ENCODE assay signal across 21 cellular contexts in genomic region chr3:13506680-13507079, GRCh38. TPM values are rescaled to one million over a fixed set of nuclear protein-coding genes. Genes with fewer than 3 reads are reported as not detected.
DNase-seq lines count a peak whose midpoint lies in the region; ATAC-seq and TF ChIP-seq lines count a peak whose summit lies in the region.
"Had no signal": no experiment of that assay in that cellular context is flagged by ENCODE, and none has a peak within 500 bp of the region (broad histone marks: within the 10 kb centered on the region; RNA-seq: fewer than 3 reads in every experiment).

No MANE protein-coding gene starts in this region.

- no peak overlapping the region for H3K4me2 ChIP-seq in hepatocyte
- H3K4me2 ChIP-seq: BLaER1, KMS-11 had no signal

- H3K27me3 ChIP-seq in RWPE2 (ENCODE audit: insufficient read depth, poor library complexity, severe bottlenecking) (no peaks in the 10 kb centered on the region), hepatocyte (no peaks in the 10 kb centered on the region), stomach (no peaks in the 10 kb centered on the region)
- H3K27me3 ChIP-seq: BLaER1, MG63 had no signal

- no peak overlapping the region for H3K4me3 ChIP-seq in RWPE2 (ENCODE audit: severe bottlenecking)
- H3K4me3 ChIP-seq in hepatocyte: no peak overlapping the region
- H3K4me3 ChIP-seq in stomach: no peak overlapping the region
- H3K4me3 ChIP-seq: BLaER1, MG63 had no signal

- intact Hi-C loops in posterior vena cava (cut with DNase I): no loop called here
- intact Hi-C loops in stomach (cut with DNase I; ENCODE audit: low total_unique reads): no loop called here

- H3K4me1 ChIP-seq in RWPE2 (ENCODE audit: insufficient read depth, poor library complexity, severe bottlenecking): peaks cover 19% of the 10 kb centered on the region
- H3K4me1 ChIP-seq in hepatocyte (ENCODE audit: insufficient read depth): peaks cover 12% of the 10 kb centered on the region
- peaks cover 0 to 10% (median 5%) of the 10 kb centered on the region in 4 donors for H3K4me1 ChIP-seq in stomach

- TF ChIP-seq CTCF in RWPE2 (IDR thresholded peaks at IDR 0.05; ENCODE audit: poor library complexity, severe bottlenecking) (no peak), hepatocyte (IDR thresholded peaks at IDR 0.05; ENCODE audit: poor library complexity) (no peak), stomach (IDR thresholded peaks at IDR 0.05) (no peak)

- peaks cover 0 to 3% (median 0%) of the 10 kb centered on the region in 3 donors for H3K27me3 Mint-ChIP-seq in immature natural killer cell (ENCODE audit: low read depth in 3 of 3)
- H3K27me3 Mint-ChIP-seq: CD8-positive, alpha-beta memory T cell had no signal

- H3K4me3 Mint-ChIP-seq in immature natural killer cell: no peak overlapping the region
- H3K4me3 Mint-ChIP-seq: CD8-positive, alpha-beta memory T cell had no signal

- H3K9me2 ChIP-seq in hepatocyte (replicated peaks; ENCODE audit: insufficient read depth): no peaks in the 10 kb centered on the region

- TF ChIP-seq EP300 in stomach (IDR thresholded peaks at IDR 0.05): no peak

- no peak for DNase-seq in activated naive CD4-positive, alpha-beta T cell treated with anti-CD3 and anti-CD28 coated beads, Interleukin-2, amount 50 U/mL, for 72 hours (ENCODE audit: low spot score in 2 of 2)
- no peak for DNase-seq in activated naive CD4-positive, alpha-beta T cell treated with Interleukin-2 at 50 U/mL for 16 hours
- no peak for DNase-seq in RWPE2 (ENCODE audit: low spot score)
- no peak for DNase-seq in hepatocyte (ENCODE audit: low spot score)
- DNase-seq in posterior vena cava (ENCODE audit: low spot score): peak; percentile 74
- no peak for DNase-seq in stomach
- DNase-seq in hypothalamus (lab: John Stamatoyannopoulos, UW): no peak
- no peak for DNase-seq in immature natural killer cell
- DNase-seq: 8988T; HCEC 1CT; MG63; NCI-H1092 treated with DMSO at 0.1 percent for 48 hours; NCI-H1694; NCI-H2107; NCI-H345; NCI-H526 treated with DMSO at 0.1 percent for 48 hours; NK-92 treated with Interleukin-12 subunit alpha and Interleukin-12 subunit beta, amount 100 ng/mL, for 24 hours; OCI-M1 had no signal

- peak overlapping the region; percentile 47 to 55 for H3K27ac Mint-ChIP-seq in activated naive CD4-positive, alpha-beta T cell treated with anti-CD3 and anti-CD28 coated beads, Interleukin-2, amount 50 U/mL, for 72 hours
- no peak overlapping the region for H3K27ac Mint-ChIP-seq in immature natural killer cell

- no peaks in the 10 kb centered on the region for H4K20me1 ChIP-seq in hepatocyte (ENCODE audit: insufficient read depth, poor library complexity, severe bottlenecking)
- H4K20me1 ChIP-seq: BLaER1 had no signal

- H2AFZ ChIP-seq in hepatocyte: no peak overlapping the region

- no peaks in the 10 kb centered on the region for H3K79me2 ChIP-seq in hepatocyte

- no peak for TF ChIP-seq POLR2A in stomach (IDR thresholded peaks at IDR 0.05)

- H3K4me1 Mint-ChIP-seq in immature natural killer cell: no peaks in the 10 kb centered on the region
- H3K4me1 Mint-ChIP-seq: CD8-positive, alpha-beta memory T cell had no signal

- H3K27ac ChIP-seq in RWPE2 (ENCODE audit: poor library complexity, severe bottlenecking): peak overlapping the region; percentile 40
- H3K27ac ChIP-seq in hepatocyte: peak overlapping the region; percentile 39
- no peak overlapping the region for H3K27ac ChIP-seq in stomach
- H3K27ac ChIP-seq: BLaER1, KMS-11 had no signal

- H3K36me3 Mint-ChIP-seq in activated naive CD4-positive, alpha-beta T cell treated with anti-CD3 and anti-CD28 coated beads, Interleukin-2, amount 50 U/mL, for 72 hours: no peaks in the 10 kb centered on the region
- no peaks in the 10 kb centered on the region for H3K36me3 Mint-ChIP-seq in immature natural killer cell

- H3K36me3 ChIP-seq in RWPE2 (ENCODE audit: low read depth) (no peaks in the 10 kb centered on the region), hepatocyte (replicated peaks; ENCODE audit: insufficient read depth, low read depth) (no peaks in the 10 kb centered on the region), stomach (peaks cover 0 to 43% (median 25%) of the 10 kb centered on the region in 4 donors)
- H3K36me3 ChIP-seq: BLaER1, MG63 had no signal

- no peaks in the 10 kb centered on the region for H3K9me3 ChIP-seq in RWPE2 (ENCODE audit: severe bottlenecking)
- no peaks in the 10 kb centered on the region for H3K9me3 ChIP-seq in hepatocyte (ENCODE audit: low read depth)
- no peaks in the 10 kb centered on the region for H3K9me3 ChIP-seq in stomach
- H3K9me3 ChIP-seq: BLaER1, MG63 had no signal

- no peak for ATAC-seq in activated naive CD4-positive, alpha-beta T cell treated with anti-CD3 and anti-CD28 coated beads, Interleukin-2, amount 50 U/mL, for 72 hours
- ATAC-seq in RWPE2 (ENCODE audit: low read depth): no peak; the same call in 2 of the 3 replicates

- 50% methylated on average over 1 of the region's 4 CpGs for WGBS in hepatocyte (ENCODE audit: low lambda C conversion rate, missing lambda C conversion rate)
- 50 to 72% (median 66%) methylated on average over 3 to 4 of the region's 4 CpGs for WGBS in stomach, 5 donors

- no peaks in the 10 kb centered on the region for H3K9me3 Mint-ChIP-seq in activated naive CD4-positive, alpha-beta T cell treated with anti-CD3 and anti-CD28 coated beads, Interleukin-2, amount 50 U/mL, for 72 hours
- no peaks in the 10 kb centered on the region for H3K9me3 Mint-ChIP-seq in immature natural killer cell
- H3K9me3 Mint-ChIP-seq: CD8-positive, alpha-beta memory T cell had no signal

RNA-seq across cellular contexts. Expression of gene HDAC11, which starts 26.6 kb away (rescaled TPM):
- total RNA-seq in activated naive CD4-positive, alpha-beta T cell treated with anti-CD3 and anti-CD28 coated beads, Interleukin-2, amount 50 U/mL, for 72 hours: 1 to 10 TPM; 3.7 TPM
- total RNA-seq in hepatocyte: 8.1 and 8.4 TPM in 2 replicates
- 12.3 and 17.2 TPM in 2 replicates for polyA plus RNA-seq in hepatocyte
- total RNA-seq in posterior vena cava: 10 to 100 TPM; 12.9 to 15.3 TPM
- total RNA-seq in stomach: 10 to 100 TPM in 2 of 5 donors, 1 to 10 TPM in 2, not detected in 1; 4.9 to 16.2 (median 12.4) TPM
- 10 to 100 TPM; 15.4 to 16.6 (median 16.3) TPM for polyA plus RNA-seq in stomach
- polyA plus RNA-seq in immature natural killer cell: 1 to 10 TPM; 5.3 to 8.2 (median 5.4) TPM

RNA-seq across cellular contexts. Expression of gene FBLN2, which starts 42.2 kb away (rescaled TPM):
- not detected for total RNA-seq in activated naive CD4-positive, alpha-beta T cell treated with anti-CD3 and anti-CD28 coated beads, Interleukin-2, amount 50 U/mL, for 72 hours
- total RNA-seq in hepatocyte (73.8 and 75.8 TPM in 2 replicates), posterior vena cava (100 to 1,000 TPM; 283 to 585 TPM), stomach (100 to 1,000 TPM in 1 of 5 donors, 10 to 100 TPM in 3, 1 to 10 TPM in 1; 8.0 to 143 (median 17.1) TPM)
- polyA plus RNA-seq in hepatocyte (76.2 and 85.6 TPM in 2 replicates), stomach (1 to 10 TPM; 1.8 to 4.0 (median 2.8) TPM), immature natural killer cell (1 to 10 TPM; 1.8 to 2.5 (median 2.2) TPM)

Comparison
In these comparisons a context has a peak if more than half of its experiments do, and no peak if none do; other contexts are left out.
1. H3K27ac Mint-ChIP-seq: peak in activated naive CD4-positive, alpha-beta T cell treated with anti-CD3 and anti-CD28 coated beads, Interleukin-2, amount 50 U/mL, for 72 hours (2 of 2); none in immature natural killer cell (0 of 6).
2. H3K27ac ChIP-seq: peak in RWPE2 (single experiment) and hepatocyte (single experiment); none in stomach (0 of 5).
3. RNA of gene FBLN2, which starts 42.2 kb away (total RNA-seq): 283 to 585 TPM in posterior vena cava, 73.8 to 75.8 TPM in hepatocyte and 8.0 to 143 TPM in stomach; not detected in activated naive CD4-positive, alpha-beta T cell treated with anti-CD3 and anti-CD28 coated beads, Interleukin-2, amount 50 U/mL, for 72 hours; every median in the first group is over 4 times any median in the second.